ENCODE assay signal across 23 cellular contexts in genomic region chr19:18742838-18743237, GRCh38. TPM values are rescaled to one million over a fixed set of nuclear protein-coding genes. Genes with fewer than 3 reads are reported as not detected.
DNase-seq lines count a peak whose midpoint lies in the region; TF ChIP-seq lines count a peak whose summit lies in the region.
"Had no signal": no experiment of that assay in that cellular context is flagged by ENCODE, and none has a peak within 500 bp of the region (broad histone marks: within the 10 kb centered on the region; RNA-seq: fewer than 3 reads in every experiment).

No MANE protein-coding gene starts in this region.

- no peak overlapping the region for H3K27ac Mint-ChIP-seq in H9
- H3K27ac Mint-ChIP-seq in progenitor cell of endocrine pancreas, result peak overlapping the region; percentile 76
- H3K27ac Mint-ChIP-seq: activated naive CD4-positive, alpha-beta T cell treated with anti-CD3 and anti-CD28 coated beads, Interleukin-2, amount 50 U/mL, for 24 hours; activated T-helper 17 cell treated with anti-CD3 and anti-CD28 coated beads, Interleukin-2, amount 50 U/mL, for 72 hours had no signal

- H3K4ac ChIP-seq in H9 (ENCODE audit: low read depth, low read length) (no peak overlapping the region), mesenchymal stem cell (ENCODE audit: low read depth in 1 of 2, low read length in 2 of 2) (no peak overlapping the region)

- no peak overlapping the region for H3T11ph ChIP-seq in H9 (ENCODE audit: low read length)

- H3K79me1 ChIP-seq in H9 (ENCODE audit: insufficient read depth, low read depth, low read length, poor library complexity, severe bottlenecking) (no peaks in the 10 kb centered on the region), mesenchymal stem cell (replicated peaks; ENCODE audit: low read length, poor library complexity, severe bottlenecking) (peaks cover 10% of the 10 kb centered on the region)

- TF ChIP-seq EP300 in esophagus muscularis mucosa (IDR thresholded peaks at IDR 0.05), result no peak

- H2BK12ac ChIP-seq in H9 (ENCODE audit: insufficient read length, low read depth, low read length) (no peak overlapping the region), mesenchymal stem cell (ENCODE audit: low read length in 2 of 2) (no peak overlapping the region)

- no peak overlapping the region for H3K4me3 ChIP-seq in colonic mucosa
- H3K4me3 ChIP-seq in mesenchymal stem cell (ENCODE audit: insufficient read depth in 1 of 2, low read depth in 1 of 2, low read length in 2 of 2), result no peak overlapping the region
- no peak overlapping the region for H3K4me3 ChIP-seq in esophagus muscularis mucosa
- H3K4me3 ChIP-seq: gastrocnemius medialis, skin epidermis had no signal

- no CpG with 5 or more reads among the region's 10 CpGs for WGBS in H9 (ENCODE audit: extremely low coverage, insufficient read length, low lambda C conversion rate)
- WGBS in mesenchymal stem cell, result 92% methylated on average over 10 of the region's 10 CpGs
- 72% methylated on average over 6 of the region's 10 CpGs for WGBS in esophagus muscularis mucosa

- DNase-seq in H9 (peak; percentile 25), colonic mucosa (peak; percentile 85), mesenchymal stem cell (no peak), progenitor cell of endocrine pancreas (ENCODE audit: low spot score, unreplicated experiment) (no peak), posterior vena cava (ENCODE audit: low spot score) (no peak), NCI-H69 (lab: John Stamatoyannopoulos, UW) (no peak), esophagus muscularis mucosa (ENCODE audit: extremely low spot score) (no peak)
- DNase-seq in activated CD8-positive, alpha-beta memory T cell treated with anti-CD3 and anti-CD28 coated beads, Interleukin-2, amount 50 U/mL, for 4 hours, result no peak
- DNase-seq: activated CD4-positive, alpha-beta T cell treated with anti-CD3 and anti-CD28 coated beads, Interleukin-2, amount 50 U/mL, for 48 hours; anterior cingulate cortex; cortex of kidney; gastrocnemius medialis; H7; hypothalamus; MM.1S; NCI-H1417; NCI-H2081; stimulated activated CD4-positive, alpha-beta T cell treated with anti-CD3 and anti-CD28 coated beads, Interleukin-2, amount 100 ng/mL, for 24 hours; T-helper 1 cell had no signal

- H2AK5ac ChIP-seq in H9 (ENCODE audit: insufficient read length, low read length) (no peak overlapping the region), mesenchymal stem cell (ENCODE audit: low read length, severe bottlenecking) (no peak overlapping the region)

- no peak overlapping the region for H3K56ac ChIP-seq in H9 (ENCODE audit: insufficient read length, low read depth, low read length)

- H3K23ac ChIP-seq in H9 (ENCODE audit: insufficient read length, low read depth, low read length) (no peak overlapping the region), mesenchymal stem cell (ENCODE audit: low read length in 2 of 2) (no peak overlapping the region)

- no peak overlapping the region for H2BK20ac ChIP-seq in H9 (ENCODE audit: low read depth, low read length, poor library complexity, severe bottlenecking)

- no peaks in the 10 kb centered on the region; the same call in 1 of the 2 replicates for H3K27me3 Mint-ChIP-seq in H9 (ENCODE audit: low read depth)
- H3K27me3 Mint-ChIP-seq in progenitor cell of endocrine pancreas, result no peaks in the 10 kb centered on the region
- H3K27me3 Mint-ChIP-seq: activated naive CD4-positive, alpha-beta T cell treated with anti-CD3 and anti-CD28 coated beads, Interleukin-2, amount 50 U/mL, for 24 hours; activated T-helper 17 cell treated with anti-CD3 and anti-CD28 coated beads, Interleukin-2, amount 50 U/mL, for 72 hours had no signal

- H3K79me2 ChIP-seq in H9 (ENCODE audit: insufficient read depth, low read length), result no peaks in the 10 kb centered on the region

- no peak overlapping the region for H2BK120ac ChIP-seq in H9 (ENCODE audit: low read depth, low read length, poor library complexity, severe bottlenecking)
- H2BK120ac ChIP-seq in mesenchymal stem cell (ENCODE audit: low read depth, low read length), result no peak overlapping the region

- no peak for TF ChIP-seq POLR2A in esophagus muscularis mucosa (IDR thresholded peaks at IDR 0.05; ENCODE audit: low read depth)

- H3K27ac ChIP-seq in H9 (ENCODE audit: insufficient read length, low read depth, low read length) (no peak overlapping the region), colonic mucosa (peak overlapping the region; percentile 72), mesenchymal stem cell (ENCODE audit: low read length, poor library complexity, severe bottlenecking) (no peak overlapping the region), esophagus muscularis mucosa (replicated peaks in 1 of 4) (no peak overlapping the region)
- H3K27ac ChIP-seq: gastrocnemius medialis, skin epidermis had no signal

- H3K4me2 ChIP-seq in H9 (ENCODE audit: insufficient read depth, insufficient read length, low read length) (no peak overlapping the region), mesenchymal stem cell (ENCODE audit: low read length, poor library complexity, severe bottlenecking) (no peak overlapping the region)

- no peak overlapping the region for H4K8ac ChIP-seq in H9 (replicated peaks; ENCODE audit: insufficient read length, low read depth, low read length)
- H4K8ac ChIP-seq in mesenchymal stem cell (ENCODE audit: low read length), result no peak overlapping the region

- no peaks in the 10 kb centered on the region for H4K20me1 ChIP-seq in H9 (ENCODE audit: control insufficient read depth, insufficient read depth, insufficient read length)

- H3K4me3 Mint-ChIP-seq in H9, result no peak overlapping the region
- H3K4me3 Mint-ChIP-seq in progenitor cell of endocrine pancreas (ENCODE audit: low read depth), result no peak overlapping the region
- H3K4me3 Mint-ChIP-seq: activated naive CD4-positive, alpha-beta T cell treated with anti-CD3 and anti-CD28 coated beads, Interleukin-2, amount 50 U/mL, for 24 hours; activated T-helper 17 cell treated with anti-CD3 and anti-CD28 coated beads, Interleukin-2, amount 50 U/mL, for 72 hours had no signal

- no peak overlapping the region for H4K91ac ChIP-seq in H9 (ENCODE audit: insufficient read length, low read depth, low read length)
- no peak overlapping the region for H4K91ac ChIP-seq in mesenchymal stem cell (ENCODE audit: low read length)

- TF ChIP-seq CTCF in H9 (conservative IDR thresholded peaks at IDR 0.05) (no peak), colonic mucosa (IDR thresholded peaks at IDR 0.05) (no peak), progenitor cell of endocrine pancreas (IDR thresholded peaks at IDR 0.05; ENCODE audit: unreplicated experiment) (no peak), esophagus muscularis mucosa (IDR thresholded peaks at IDR 0.05) (no peak)

- no peaks in the 10 kb centered on the region for H3K36me3 Mint-ChIP-seq in H9 (ENCODE audit: insufficient read depth in 1 of 3, low read depth in 3 of 3)
- H3K36me3 Mint-ChIP-seq in progenitor cell of endocrine pancreas (ENCODE audit: insufficient read depth), result no peaks in the 10 kb centered on the region
- H3K36me3 Mint-ChIP-seq: activated naive CD4-positive, alpha-beta T cell treated with anti-CD3 and anti-CD28 coated beads, Interleukin-2, amount 50 U/mL, for 24 hours had no signal

- no peak overlapping the region for H4K5ac ChIP-seq in H9 (ENCODE audit: insufficient read length, low read depth, low read length)

- H3K9ac ChIP-seq in H9 (ENCODE audit: extremely low read depth, insufficient read length, low read length) (no peak overlapping the region), colonic mucosa (ENCODE audit: low read depth in 2 of 2, low read length in 2 of 2) (peak overlapping the region in 1 of 2 donors; percentile 58), mesenchymal stem cell (ENCODE audit: low read length) (no peak overlapping the region)

- H3K36me3 ChIP-seq in colonic mucosa, result no peaks in the 10 kb centered on the region
- peaks cover 0 to 29% of the 10 kb centered on the region in 2 experiments for H3K36me3 ChIP-seq in mesenchymal stem cell (ENCODE audit: control insufficient read depth in 1 of 2, insufficient read depth in 2 of 2, low read depth in 1 of 2, low read length in 2 of 2)
- H3K36me3 ChIP-seq in esophagus muscularis mucosa, result peaks cover 0 to 9% (median 2%) of the 10 kb centered on the region in 4 donors
- H3K36me3 ChIP-seq: gastrocnemius medialis had no signal

- H3K4me1 ChIP-seq in H9 (ENCODE audit: insufficient read depth, low read length) (no peaks in the 10 kb centered on the region), colonic mucosa (peaks cover 31% of the 10 kb centered on the region), mesenchymal stem cell (ENCODE audit: control insufficient read depth, insufficient read depth, low read depth, low read length) (peaks cover 23% of the 10 kb centered on the region), esophagus muscularis mucosa (peaks cover 22 to 45% (median 35%) of the 10 kb centered on the region in 4 donors)
- H3K4me1 ChIP-seq: gastrocnemius medialis had no signal

- H3K14ac ChIP-seq in H9 (ENCODE audit: insufficient read depth, low read length) (no peak overlapping the region), mesenchymal stem cell (ENCODE audit: low read length in 2 of 2) (no peak overlapping the region)

- intact Hi-C loops in colonic mucosa (cut with DNase I), result no loop called here
- intact Hi-C loops in posterior vena cava (cut with DNase I), result loop anchor here in 1 of 2 donors (1.0 kb wide), 1 partner anchor 19 kb away; no protein-coding TSS in a partner anchor
- intact Hi-C loops in esophagus muscularis mucosa (cut with DNase I), result no loop called here

- H2BK15ac ChIP-seq in H9 (ENCODE audit: low read depth, low read length) (no peak overlapping the region), mesenchymal stem cell (ENCODE audit: low read depth, poor library complexity, severe bottlenecking) (peak overlapping the region; percentile 76)

- H3K4me1 Mint-ChIP-seq in H9, result peaks cover 2 to 5% of the 10 kb centered on the region in 2 experiments
- peaks cover 43% of the 10 kb centered on the region for H3K4me1 Mint-ChIP-seq in progenitor cell of endocrine pancreas (ENCODE audit: low read depth)

- H2AFZ ChIP-seq in H9 (ENCODE audit: low read length) (no peak overlapping the region), mesenchymal stem cell (ENCODE audit: low read depth, low read length) (no peak overlapping the region)

- no peaks in the 10 kb centered on the region for H3K23me2 ChIP-seq in H9 (ENCODE audit: insufficient read length, low read depth, low read length, poor library complexity, severe bottlenecking)

- H3K27me3 ChIP-seq in H9 (ENCODE audit: insufficient read depth, low read length) (no peaks in the 10 kb centered on the region), colonic mucosa (no peaks in the 10 kb centered on the region), mesenchymal stem cell (ENCODE audit: control insufficient read depth in 1 of 2, insufficient read depth in 1 of 2, low read length in 2 of 2) (no peaks in the 10 kb centered on the region), esophagus muscularis mucosa (no peaks in the 10 kb centered on the region)
- H3K27me3 ChIP-seq: gastrocnemius medialis had no signal

- no peak overlapping the region for H2BK5ac ChIP-seq in H9 (ENCODE audit: insufficient read length, low read length)
- no peak overlapping the region for H2BK5ac ChIP-seq in mesenchymal stem cell (ENCODE audit: low read depth, low read length, poor library complexity, severe bottlenecking)

- no peaks in the 10 kb centered on the region for H3K9me3 ChIP-seq in H9 (ENCODE audit: control insufficient read depth, low read depth, low read length)
- no peaks in the 10 kb centered on the region for H3K9me3 ChIP-seq in colonic mucosa
- H3K9me3 ChIP-seq in mesenchymal stem cell (ENCODE audit: control insufficient read depth, low read length), result no peaks in the 10 kb centered on the region
- no peaks in the 10 kb centered on the region for H3K9me3 ChIP-seq in esophagus muscularis mucosa
- H3K9me3 ChIP-seq: gastrocnemius medialis had no signal

- H3K18ac ChIP-seq in H9 (ENCODE audit: insufficient read length, low read depth, low read length), result no peak overlapping the region
- no peak overlapping the region for H3K18ac ChIP-seq in mesenchymal stem cell (ENCODE audit: low read depth in 1 of 2, low read length in 2 of 2)

- H3K9me3 Mint-ChIP-seq in H9 (no peaks in the 10 kb centered on the region), progenitor cell of endocrine pancreas (ENCODE audit: low read depth) (no peaks in the 10 kb centered on the region)
- H3K9me3 Mint-ChIP-seq: activated naive CD4-positive, alpha-beta T cell treated with anti-CD3 and anti-CD28 coated beads, Interleukin-2, amount 50 U/mL, for 24 hours; activated T-helper 17 cell treated with anti-CD3 and anti-CD28 coated beads, Interleukin-2, amount 50 U/mL, for 72 hours had no signal

RNA-seq across cellular contexts. Expression of gene COMP, which starts 48.3 kb away (rescaled TPM):
- 0.15 TPM in 1 of 2 replicates, not detected in the other for total RNA-seq in H9 (2021)
- total RNA-seq in colonic mucosa, result under 1 TPM in 1 of 2 donors, not detected in 1; 0.13 TPM
- polyA plus RNA-seq in mesenchymal stem cell (2013, experiment 1 of 2), result not detected
- not detected for polyA plus RNA-seq in mesenchymal stem cell (2013, experiment 2 of 2)
- total RNA-seq in progenitor cell of endocrine pancreas, result 0.13 and 0.24 TPM in 2 replicates
- total RNA-seq in posterior vena cava, result 100 to 1,000 TPM in 1 of 2 donors, 10 to 100 TPM in 1; 72.2 to 403 TPM
- under 1 TPM; 0.33 to 0.83 (median 0.62) TPM for total RNA-seq in esophagus muscularis mucosa
- total RNA-seq: activated T-helper 17 cell treated with anti-CD3 and anti-CD28 coated beads, Interleukin-2, amount 50 U/mL, for 72 hours; H7; SK-MEL-5 had no signal

RNA-seq across cellular contexts. Expression of gene CRTC1, which starts 59.4 kb away (rescaled TPM):
- total RNA-seq in H9 (2021), result 19.0 and 19.1 TPM in 2 replicates
- total RNA-seq in colonic mucosa, result 10 to 100 TPM in 1 of 2 donors, 1 to 10 TPM in 1; 7.6 to 10.3 TPM
- 9.9 TPM for polyA plus RNA-seq in mesenchymal stem cell (2013, experiment 1 of 2)
- 9.4 TPM for polyA plus RNA-seq in mesenchymal stem cell (2013, experiment 2 of 2)
- 39.5 and 39.7 TPM in 2 replicates for total RNA-seq in progenitor cell of endocrine pancreas
- total RNA-seq in posterior vena cava, result 10 to 100 TPM in 1 of 2 donors, 1 to 10 TPM in 1; 9.3 to 15.7 TPM
- 10 to 100 TPM in 1 of 4 donors, 1 to 10 TPM in 3; 5.3 to 10.1 (median 6.6) TPM for total RNA-seq in esophagus muscularis mucosa

Comparison
In these comparisons a context has a peak if more than half of its experiments do, and no peak if none do; other contexts are left out.
1. DNase-seq: peak in H9 (single experiment) and colonic mucosa (single experiment); none in mesenchymal stem cell (single experiment), progenitor cell of endocrine pancreas (single experiment), posterior vena cava (single experiment), NCI-H69 (single experiment), activated CD8-positive, alpha-beta memory T cell treated with anti-CD3 and anti-CD28 coated beads, Interleukin-2, amount 50 U/mL, for 4 hours (single experiment) and esophagus muscularis mucosa (single experiment).
2. RNA of gene COMP, which starts 48.3 kb away (total RNA-seq): 72.2 to 403 TPM in posterior vena cava; 0.33 to 0.83 TPM in esophagus muscularis mucosa, 0.13 to 0.24 TPM in progenitor cell of endocrine pancreas, 0.15 TPM in H9 and 0.13 TPM in colonic mucosa; every median in the first group is over 10 times any median in the second.